Comparison of ENCODE assay signal across 22 cellular contexts in the genomic region with DNA sequence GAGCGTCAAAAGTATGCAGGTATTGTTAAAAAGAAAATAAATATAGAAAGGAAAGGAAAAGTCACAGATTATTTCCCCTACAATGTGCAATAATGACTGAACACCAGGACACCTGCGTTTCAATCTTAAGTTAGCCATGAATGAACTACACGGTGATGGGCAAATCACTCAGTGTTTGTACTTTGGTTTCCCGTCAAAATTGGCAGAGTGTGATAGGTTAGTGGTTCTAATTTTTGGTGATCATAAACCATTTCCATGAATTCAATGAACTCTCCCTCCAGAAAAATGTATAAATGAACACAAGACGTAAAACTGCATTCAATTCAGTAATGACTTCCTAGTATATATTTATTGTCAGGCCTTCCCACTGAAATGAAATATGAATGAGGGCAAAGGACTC.
"Had no signal": no experiment of that assay in that cellular context is flagged by ENCODE, and none has a peak within 500 bp of the region (broad histone marks: within the 10 kb centered on the region; RNA-seq: fewer than 3 reads in every experiment).

No MANE protein-coding gene starts in this region.

- H3K27me3 ChIP-seq: stomach, vagina had no signal

- ATAC-seq: activated CD4-positive, alpha-beta T cell treated with anti-CD3 and anti-CD28 coated beads for 36 hours; activated T-cell treated with anti-CD3 and anti-CD28 coated beads, Interleukin-2, amount 50 U/mL, for 4 hours; lower lobe of right lung; right cardiac atrium; stimulated activated effector memory CD8-positive, alpha-beta T cell treated with anti-CD3 and anti-CD28 coated beads, Interleukin-12 subunit alpha, Interleukin-12 subunit beta, amount 100 ng/mL, for 72 hours had no signal

- H3K36me3 Mint-ChIP-seq: naive B cell; stimulated activated effector memory CD8-positive, alpha-beta T cell treated with anti-CD3 and anti-CD28 coated beads, Interleukin-12 subunit alpha, Interleukin-12 subunit beta, amount 100 ng/mL, for 72 hours had no signal

- H3K4me3 Mint-ChIP-seq: activated B cell treated with CpG ODN at 0.5 μM for 24 hours; activated CD4-positive, alpha-beta T cell treated with anti-CD3 and anti-CD28 coated beads for 36 hours; activated T-cell treated with anti-CD3 and anti-CD28 coated beads, Interleukin-2, amount 50 U/mL, for 4 hours; naive B cell; stimulated activated effector memory CD8-positive, alpha-beta T cell treated with anti-CD3 and anti-CD28 coated beads, Interleukin-12 subunit alpha, Interleukin-12 subunit beta, amount 100 ng/mL, for 72 hours had no signal

- H3K27ac Mint-ChIP-seq: activated B cell treated with CpG ODN at 0.5 μM for 24 hours; activated CD4-positive, alpha-beta T cell treated with anti-CD3 and anti-CD28 coated beads for 36 hours; naive B cell; stimulated activated effector memory CD8-positive, alpha-beta T cell treated with anti-CD3 and anti-CD28 coated beads, Interleukin-12 subunit alpha, Interleukin-12 subunit beta, amount 100 ng/mL, for 72 hours had no signal

- DNase-seq: activated B cell treated with CpG ODN at 0.5 μM for 24 hours; activated CD4-positive, alpha-beta T cell treated with anti-CD3 and anti-CD28 coated beads for 36 hours; activated CD4-positive, alpha-beta T cell treated with anti-CD3 and anti-CD28 coated beads, Interleukin-2, amount 50 U/mL, for 48 hours; activated CD8-positive, alpha-beta memory T cell treated with anti-CD3 and anti-CD28 coated beads, Interleukin-2, amount 50 U/mL, for 48 hours; activated naive CD4-positive, alpha-beta T cell treated with Interleukin-2 at 50 U/mL for 16 hours; activated T-cell treated with anti-CD3 and anti-CD28 coated beads, Interleukin-2, amount 50 U/mL, for 4 hours; amygdala; cerebellar nuclear complex; foreskin melanocyte; kidney; lower lobe of right lung; mesendoderm; naive B cell; right cardiac atrium; stimulated activated CD4-positive, alpha-beta T cell treated with anti-CD3 and anti-CD28 coated beads, Interleukin-2, amount 100 ng/mL, for 24 hours; stomach; T-helper 9 cell; trophoblast cell had no signal

- H3K27ac ChIP-seq: coronary artery, vagina had no signal

- H3K9me3 ChIP-seq: lower lobe of right lung, prostate gland, stomach, vagina had no signal

- H3K27me3 Mint-ChIP-seq: activated B cell treated with CpG ODN at 0.5 μM for 24 hours; activated CD4-positive, alpha-beta T cell treated with anti-CD3 and anti-CD28 coated beads for 36 hours; naive B cell had no signal

- H3K9me3 Mint-ChIP-seq: activated B cell treated with CpG ODN at 0.5 μM for 24 hours had no signal

- H3K36me3 ChIP-seq: lower lobe of right lung, prostate gland, stomach, vagina had no signal

- H3K4me1 Mint-ChIP-seq: activated B cell treated with CpG ODN at 0.5 μM for 24 hours, naive B cell had no signal

- H3K4me3 ChIP-seq: coronary artery, lower lobe of right lung, prostate gland, stomach, vagina had no signal
